Comparison of ENCODE assay signal across 8 cellular contexts in genomic region chr20:13105864-13106457, GRCh38.
A peak's percentile ranks its signal among the peaks of the same experiment; 100 is the strongest.
DNase-seq lines count a peak whose midpoint lies in the region; ATAC-seq and TF ChIP-seq lines count a peak whose summit lies in the region.

No MANE protein-coding gene starts in this region.

- TF ChIP-seq CTCF in CD14-positive monocyte (IDR thresholded peaks at IDR 0.05) (peak; percentile 54), HFFc6 (IDR thresholded peaks at IDR 0.05) (peak; percentile 87), fibroblast of mammary gland (conservative IDR thresholded peaks at IDR 0.05; ENCODE audit: control insufficient read depth, insufficient read depth, low read depth, low read length) (peak; percentile 66)

- H3K9me3 Mint-ChIP-seq in CD14-positive monocyte (peaks cover 0 to 3% (median 0%) of the 10 kb centered on the region in 7 donors), HFFc6 (no peaks in the 10 kb centered on the region)

- H3K27ac Mint-ChIP-seq in CD14-positive monocyte (no peak overlapping the region), HFFc6 (no peak overlapping the region)

- no peak overlapping the region for H3K4me3 ChIP-seq in fibroblast of mammary gland (ENCODE audit: control insufficient read depth, low read depth, low read length)
- H3K4me3 ChIP-seq in skeletal muscle cell (ENCODE audit: low read depth, low read length), result no peak overlapping the region

- intact Hi-C loops in CD14-positive monocyte (cut with micrococcal nuclease), result loop anchor here in 1 of 2 donors (10.0 kb wide), 2 partner anchors 181 to 1431 kb away; no protein-coding TSS in a partner anchor
- intact Hi-C loops in posterior vena cava (cut with DNase I), result no loop called here

- H3K4me3 Mint-ChIP-seq in CD14-positive monocyte (no peak overlapping the region), HFFc6 (no peak overlapping the region)

- DNase-seq in CD14-positive monocyte (ENCODE audit: low spot score) (no peak), HFFc6 (peak; percentile 14), RPMI7951 (ENCODE audit: low read depth) (peak; percentile 60), fibroblast of mammary gland (ENCODE audit: low read depth) (peak; percentile 56), skeletal muscle cell (ENCODE audit: low read depth) (peak; percentile 4), islet precursor cell (no peak), posterior vena cava (ENCODE audit: low spot score) (no peak)

- ATAC-seq in HG02759 (IDR thresholded peaks at IDR 0.05; ENCODE audit: unreplicated experiment), result no peak

- no peaks in the 10 kb centered on the region for H3K4me1 Mint-ChIP-seq in CD14-positive monocyte
- H3K4me1 Mint-ChIP-seq in HFFc6 (ENCODE audit: low read depth), result no peaks in the 10 kb centered on the region

- peaks cover 0 to 3% (median 0%) of the 10 kb centered on the region in 3 donors for H3K27me3 Mint-ChIP-seq in CD14-positive monocyte (ENCODE audit: low read depth in 3 of 3)
- peaks cover 5% of the 10 kb centered on the region; the same call in 1 of the 2 replicates for H3K27me3 Mint-ChIP-seq in HFFc6 (ENCODE audit: insufficient read depth)

- no peaks in the 10 kb centered on the region for H3K36me3 Mint-ChIP-seq in CD14-positive monocyte
- H3K36me3 Mint-ChIP-seq in HFFc6 (ENCODE audit: low read depth), result no peaks in the 10 kb centered on the region

Comparison
In these comparisons a context has a peak if more than half of its experiments do, and no peak if none do; other contexts are left out.
1. DNase-seq: peak in HFFc6 (single experiment), RPMI7951 (single experiment), fibroblast of mammary gland (single experiment) and skeletal muscle cell (single experiment); none in CD14-positive monocyte (single experiment), islet precursor cell (single experiment) and posterior vena cava (single experiment).
2. Peak in every context shown above with its lines, with median percentiles within 50 percentile points of each other: CTCF ChIP-seq.